ENCODE assay signal across 36 cellular contexts in the genomic region with DNA sequence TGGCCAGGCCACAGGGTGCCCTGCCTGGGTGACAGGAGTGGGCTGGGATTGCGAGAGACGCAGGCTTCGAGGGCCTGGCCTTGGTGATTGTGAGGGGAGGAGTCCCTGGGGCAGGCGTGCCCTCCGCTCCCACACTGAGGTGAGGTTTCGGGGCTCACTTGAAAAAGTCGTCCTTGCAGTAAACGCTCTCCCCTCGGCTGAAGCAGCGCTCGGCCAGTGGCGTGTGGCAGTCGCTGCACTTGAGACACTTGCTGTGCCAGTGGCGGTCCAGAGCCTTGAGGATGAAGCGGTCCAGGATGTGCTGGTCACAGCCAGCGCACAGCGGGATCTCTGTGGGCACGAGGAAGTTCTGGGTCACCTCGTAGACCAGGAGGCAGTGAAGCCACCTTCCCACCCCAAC. TPM values are rescaled to one million over a fixed set of nuclear protein-coding genes. Genes with fewer than 3 reads are reported as not detected.
"Had no signal": no experiment of that assay in that cellular context is flagged by ENCODE, and none has a peak within 500 bp of the region (broad histone marks: within the 10 kb centered on the region; RNA-seq: fewer than 3 reads in every experiment).

No MANE protein-coding gene starts in this region.

- H3K27ac Mint-ChIP-seq: activated CD4-positive, alpha-beta memory T cell treated with anti-CD3 and anti-CD28 coated beads for 36 hours; activated CD4-positive, alpha-beta T cell treated with anti-CD3 and anti-CD28 coated beads for 36 hours; activated CD4-positive, alpha-beta T cell treated with anti-CD3 and anti-CD28 coated beads, Interleukin-2, amount 10 ng/mL, durations not matched to agents 24 days and 14 days; activated CD8-positive, alpha-beta memory T cell treated with anti-CD3 and anti-CD28 coated beads, Interleukin-2, amount 10 ng/mL, durations not matched to agents 7 days and 5 days; activated CD8-positive, alpha-beta T cell treated with anti-CD3 and anti-CD28 coated beads, Interleukin-2, amount 10 ng/mL, durations not matched to agents 7 days and 5 days; activated naive CD4-positive, alpha-beta T cell treated with anti-CD3 and anti-CD28 coated beads, Interleukin-2, amount 50 U/mL, for 72 hours; activated naive CD8-positive, alpha-beta T cell treated with anti-CD3 and anti-CD28 coated beads, Interleukin-2, amount 10 ng/mL, durations not matched to agents 7 days and 5 days; brain; endodermal cell had no signal

- H3K4me3 ChIP-seq: ascending aorta, breast epithelium, cardiac muscle cell, colonic mucosa, esophagus muscularis mucosa, gastrocnemius medialis, heart right ventricle, hepatocyte had no signal

- H3K4me1 Mint-ChIP-seq: activated CD8-positive, alpha-beta memory T cell treated with anti-CD3 and anti-CD28 coated beads, Interleukin-2, amount 10 ng/mL, durations not matched to agents 7 days and 5 days; activated naive CD4-positive, alpha-beta T cell treated with anti-CD3 and anti-CD28 coated beads, Interleukin-2, amount 10 ng/mL, durations not matched to agents 7 days and 5 days; endodermal cell had no signal

- ATAC-seq: activated CD4-positive, alpha-beta T cell treated with anti-CD3 and anti-CD28 coated beads for 36 hours; activated CD8-positive, alpha-beta memory T cell treated with anti-CD3 and anti-CD28 coated beads, Interleukin-2, amount 10 ng/mL, durations not matched to agents 7 days and 5 days; activated CD8-positive, alpha-beta T cell treated with anti-CD3 and anti-CD28 coated beads, Interleukin-2, amount 10 ng/mL, durations not matched to agents 7 days and 5 days; activated naive CD4-positive, alpha-beta T cell treated with anti-CD3 and anti-CD28 coated beads, Interleukin-2, amount 50 U/mL, for 72 hours; foreskin keratinocyte; gastrocnemius medialis; heart right ventricle had no signal

- H3K27ac ChIP-seq: ascending aorta, breast epithelium, cardiac muscle cell, colonic mucosa, esophagus muscularis mucosa, foreskin keratinocyte, gastrocnemius medialis, heart right ventricle, hepatocyte, VCaP had no signal

- H3K4me1 ChIP-seq: ascending aorta, colonic mucosa, foreskin keratinocyte, gastrocnemius medialis had no signal

- H3K9me3 Mint-ChIP-seq: activated CD4-positive, alpha-beta memory T cell treated with anti-CD3 and anti-CD28 coated beads for 36 hours; activated CD4-positive, alpha-beta T cell treated with anti-CD3 and anti-CD28 coated beads, Interleukin-2, amount 10 ng/mL, durations not matched to agents 24 days and 14 days; activated naive CD4-positive, alpha-beta T cell treated with anti-CD3 and anti-CD28 coated beads, Interleukin-2, amount 10 ng/mL, durations not matched to agents 7 days and 5 days; activated naive CD4-positive, alpha-beta T cell treated with anti-CD3 and anti-CD28 coated beads, Interleukin-2, amount 50 U/mL, for 72 hours; activated naive CD8-positive, alpha-beta T cell treated with anti-CD3 and anti-CD28 coated beads, Interleukin-2, amount 10 ng/mL, durations not matched to agents 7 days and 5 days; endodermal cell had no signal

- H3K4me3 Mint-ChIP-seq: activated CD4-positive, alpha-beta memory T cell treated with anti-CD3 and anti-CD28 coated beads for 36 hours; activated CD4-positive, alpha-beta T cell treated with anti-CD3 and anti-CD28 coated beads for 36 hours; activated CD4-positive, alpha-beta T cell treated with anti-CD3 and anti-CD28 coated beads, Interleukin-2, amount 10 ng/mL, durations not matched to agents 24 days and 14 days; activated CD8-positive, alpha-beta memory T cell treated with anti-CD3 and anti-CD28 coated beads, Interleukin-2, amount 10 ng/mL, durations not matched to agents 7 days and 5 days; activated CD8-positive, alpha-beta T cell treated with anti-CD3 and anti-CD28 coated beads, Interleukin-2, amount 10 ng/mL, durations not matched to agents 7 days and 5 days; activated naive CD4-positive, alpha-beta T cell treated with anti-CD3 and anti-CD28 coated beads, Interleukin-2, amount 10 ng/mL, durations not matched to agents 7 days and 5 days; activated naive CD8-positive, alpha-beta T cell treated with anti-CD3 and anti-CD28 coated beads, Interleukin-2, amount 10 ng/mL, durations not matched to agents 7 days and 5 days; brain; endodermal cell had no signal

- H3K36me3 Mint-ChIP-seq: activated CD4-positive, alpha-beta memory T cell treated with anti-CD3 and anti-CD28 coated beads for 36 hours; activated CD8-positive, alpha-beta memory T cell treated with anti-CD3 and anti-CD28 coated beads, Interleukin-2, amount 10 ng/mL, durations not matched to agents 7 days and 5 days; activated naive CD4-positive, alpha-beta T cell treated with anti-CD3 and anti-CD28 coated beads, Interleukin-2, amount 10 ng/mL, durations not matched to agents 7 days and 5 days; activated naive CD4-positive, alpha-beta T cell treated with anti-CD3 and anti-CD28 coated beads, Interleukin-2, amount 50 U/mL, for 72 hours; activated naive CD8-positive, alpha-beta T cell treated with anti-CD3 and anti-CD28 coated beads, Interleukin-2, amount 10 ng/mL, durations not matched to agents 7 days and 5 days; brain had no signal

- H3K9me3 ChIP-seq: ascending aorta, breast epithelium, colonic mucosa, esophagus muscularis mucosa, gastrocnemius medialis, heart right ventricle had no signal

- H3K36me3 ChIP-seq: ascending aorta, breast epithelium, cardiac muscle cell, colonic mucosa, esophagus muscularis mucosa, gastrocnemius medialis, heart right ventricle had no signal

- DNase-seq: activated CD4-positive, alpha-beta memory T cell treated with anti-CD3 and anti-CD28 coated beads for 36 hours; activated CD4-positive, alpha-beta T cell treated with anti-CD3 and anti-CD28 coated beads for 36 hours; activated CD4-positive, alpha-beta T cell treated with anti-CD3 and anti-CD28 coated beads, Interleukin-2, amount 10 ng/mL, durations not matched to agents 24 days and 14 days; activated CD4-positive, CD25-positive, alpha-beta regulatory T cell; activated CD4-positive, CD25-positive, alpha-beta regulatory T cell treated with anti-CD3 and anti-CD28 coated beads, Interleukin-2, amount 50 U/mL, for 72 hours; activated CD8-positive, alpha-beta memory T cell treated with anti-CD3 and anti-CD28 coated beads, Interleukin-2, amount 10 ng/mL, durations not matched to agents 7 days and 5 days; activated CD8-positive, alpha-beta memory T cell treated with anti-CD3 and anti-CD28 coated beads, Interleukin-2, amount 50 U/mL, for 4 hours; activated CD8-positive, alpha-beta T cell treated with anti-CD3 and anti-CD28 coated beads, Interleukin-2, amount 10 ng/mL, durations not matched to agents 7 days and 5 days; activated gamma-delta T cell; activated naive CD4-positive, alpha-beta T cell; activated naive CD4-positive, alpha-beta T cell treated with anti-CD3 and anti-CD28 coated beads, Interleukin-2, amount 10 ng/mL, durations not matched to agents 7 days and 5 days; activated naive CD8-positive, alpha-beta T cell treated with anti-CD3 and anti-CD28 coated beads, Interleukin-2, amount 10 ng/mL, durations not matched to agents 7 days and 5 days; activated T-cell treated with anti-CD3 and anti-CD28 coated beads, Interleukin-2, amount 50 U/mL, for 1 hour; activated T-cell treated with anti-CD3 and anti-CD28 coated beads, Interleukin-2, amount 50 U/mL, for 48 hours; central memory CD4-positive, alpha-beta T cell; cerebellar nuclear complex; colonic mucosa; effector memory CD4-positive, alpha-beta T cell; endodermal cell; erythroblast; foreskin keratinocyte; gastrocnemius medialis; glutamatergic neuron; heart right ventricle; T-helper 2 cell had no signal

RNA-seq across cellular contexts. Expression of a gene that starts 4.5 kb away (rescaled TPM):
- total RNA-seq: activated CD4-positive, alpha-beta memory T cell treated with anti-CD3 and anti-CD28 coated beads for 36 hours; activated CD4-positive, alpha-beta T cell treated with anti-CD3 and anti-CD28 coated beads for 36 hours; activated CD4-positive, alpha-beta T cell treated with anti-CD3 and anti-CD28 coated beads, Interleukin-2, amount 10 ng/mL, durations not matched to agents 24 days and 14 days; activated CD8-positive, alpha-beta memory T cell treated with anti-CD3 and anti-CD28 coated beads for 36 hours; activated CD8-positive, alpha-beta memory T cell treated with anti-CD3 and anti-CD28 coated beads, Interleukin-2, amount 10 ng/mL, durations not matched to agents 7 days and 5 days; activated naive CD8-positive, alpha-beta T cell treated with anti-CD3 and anti-CD28 coated beads, Interleukin-2, amount 10 ng/mL, durations not matched to agents 7 days and 5 days; ascending aorta; breast epithelium; cardiac muscle cell; colonic mucosa; dermis microvascular lymphatic vessel endothelial cell; endodermal cell; esophagus muscularis mucosa; foreskin keratinocyte; gastrocnemius medialis; heart right ventricle; hepatocyte; T-helper 1 cell treated with Interleukin-12 subunit alpha and Interleukin-12 subunit beta and Interleukin-4 antibody, amounts not matched to agents 30 ng/mL and 1 ng/mL, for 36 hours had no signal
- polyA plus RNA-seq: cardiac muscle cell, foreskin keratinocyte, heart right ventricle, hepatocyte had no signal
